In genomic region chr2:218621007-218621406, GRCh38 we compare ENCODE assay signal across 23 cellular contexts.
"Had no signal": no experiment of that assay in that cellular context is flagged by ENCODE, and none has a peak within 500 bp of the region (broad histone marks: within the 10 kb centered on the region; RNA-seq: fewer than 3 reads in every experiment).

No MANE protein-coding gene starts in this region.

- H3K36me3 ChIP-seq: colonic mucosa, heart left ventricle, heart right ventricle had no signal

- H3K4me3 Mint-ChIP-seq: dendritic cell treated with granulocyte-macrophage colony-stimulating factor and Interleukin-4, amounts not matched to agents 40 ng/mL and 50 ng/mL, for 4 days; effector memory CD8-positive, alpha-beta T cell; endodermal cell had no signal

- H3K9me3 Mint-ChIP-seq: dendritic cell treated with granulocyte-macrophage colony-stimulating factor and Interleukin-4, amounts not matched to agents 40 ng/mL and 50 ng/mL, for 4 days; effector memory CD8-positive, alpha-beta T cell; endodermal cell had no signal

- H3K27ac Mint-ChIP-seq: dendritic cell treated with granulocyte-macrophage colony-stimulating factor and Interleukin-4, amounts not matched to agents 40 ng/mL and 50 ng/mL, for 4 days; effector memory CD8-positive, alpha-beta T cell; endodermal cell had no signal

- H3K4me3 ChIP-seq: colonic mucosa, coronary artery, dorsolateral prefrontal cortex, esophagus muscularis mucosa, esophagus squamous epithelium, gastroesophageal sphincter, heart left ventricle, heart right ventricle had no signal

- H3K4me1 ChIP-seq: colonic mucosa, esophagus squamous epithelium had no signal

- H3K27me3 ChIP-seq: colonic mucosa, dorsolateral prefrontal cortex, esophagus muscularis mucosa, esophagus squamous epithelium, foreskin keratinocyte, gastroesophageal sphincter, heart left ventricle, heart right ventricle had no signal

- H3K27me3 Mint-ChIP-seq: dendritic cell treated with granulocyte-macrophage colony-stimulating factor and Interleukin-4, amounts not matched to agents 40 ng/mL and 50 ng/mL, for 4 days; effector memory CD8-positive, alpha-beta T cell had no signal

- H3K27ac ChIP-seq: colonic mucosa, coronary artery, dorsolateral prefrontal cortex, epithelial cell of prostate, esophagus muscularis mucosa, esophagus squamous epithelium, foreskin keratinocyte, gastroesophageal sphincter, heart left ventricle, heart right ventricle had no signal

- ATAC-seq: effector memory CD8-positive, alpha-beta T cell; esophagus mucosa; foreskin keratinocyte; gastroesophageal sphincter; heart left ventricle; heart right ventricle had no signal

- DNase-seq: colonic mucosa; cortex of kidney; dermis blood vessel endothelial cell; dorsolateral prefrontal cortex; effector CD4-positive, alpha-beta T cell; effector CD8-positive, alpha-beta T cell; effector memory CD4-positive, alpha-beta T cell; effector memory CD8-positive, alpha-beta T cell; endodermal cell; erythroblast; esophagus squamous epithelium; foreskin fibroblast; foreskin keratinocyte; foreskin melanocyte; head of caudate nucleus; heart left ventricle; heart right ventricle had no signal

- H3K9me3 ChIP-seq: colonic mucosa, esophagus muscularis mucosa, esophagus squamous epithelium, gastroesophageal sphincter, heart left ventricle, heart right ventricle had no signal
